Comparison of ENCODE assay signal across 15 cellular contexts in genomic region chr9:134554750-134555655, GRCh38.
DNase-seq lines count a peak whose midpoint lies in the region; ATAC-seq and TF ChIP-seq lines count a peak whose summit lies in the region.
"Had no signal": no experiment of that assay in that cellular context is flagged by ENCODE, and none has a peak within 500 bp of the region (broad histone marks: within the 10 kb centered on the region; RNA-seq: fewer than 3 reads in every experiment).

No MANE protein-coding gene starts in this region.

- no peaks in the 10 kb centered on the region for H3K9me3 Mint-ChIP-seq in mesothelial cell of epicardium
- no peaks in the 10 kb centered on the region for H3K9me3 Mint-ChIP-seq in endothelial cell (ENCODE audit: unreplicated experiment)
- H3K9me3 Mint-ChIP-seq: activated T-helper 17 cell treated with anti-CD3 and anti-CD28 coated beads, Interleukin-2, amount 50 U/mL, for 72 hours had no signal

- H3K4me1 Mint-ChIP-seq in mesothelial cell of epicardium, result peaks cover 44% of the 10 kb centered on the region
- H3K4me1 Mint-ChIP-seq in endothelial cell (ENCODE audit: unreplicated experiment), result peaks cover 5% of the 10 kb centered on the region

- H3K36me3 Mint-ChIP-seq in mesothelial cell of epicardium (no peaks in the 10 kb centered on the region), endothelial cell (ENCODE audit: low read depth, unreplicated experiment) (no peaks in the 10 kb centered on the region)
- H3K36me3 Mint-ChIP-seq: activated CD4-positive, alpha-beta memory T cell treated with anti-CD3 and anti-CD28 coated beads for 36 hours had no signal

- H3K4me3 ChIP-seq in fibroblast of the aortic adventitia (ENCODE audit: low read depth, low read length), result no peak overlapping the region
- H3K4me3 ChIP-seq: left lung had no signal

- peak overlapping the region; percentile 87 for H3K27ac Mint-ChIP-seq in mesothelial cell of epicardium
- no peak overlapping the region for H3K27ac Mint-ChIP-seq in endothelial cell (ENCODE audit: unreplicated experiment)
- H3K27ac Mint-ChIP-seq: activated CD4-positive, alpha-beta memory T cell treated with anti-CD3 and anti-CD28 coated beads for 36 hours; activated T-helper 17 cell treated with anti-CD3 and anti-CD28 coated beads, Interleukin-2, amount 50 U/mL, for 72 hours had no signal

- no peak for TF ChIP-seq CTCF in fibroblast of the aortic adventitia (IDR thresholded peaks at IDR 0.05; ENCODE audit: insufficient read depth, low read length)
- TF ChIP-seq CTCF in mesothelial cell of epicardium (IDR thresholded peaks at IDR 0.05; ENCODE audit: unreplicated experiment), result no peak
- no peak for TF ChIP-seq CTCF in endothelial cell (IDR thresholded peaks at IDR 0.05; ENCODE audit: unreplicated experiment)

- H3K27me3 Mint-ChIP-seq in mesothelial cell of epicardium (ENCODE audit: low read depth) (no peaks in the 10 kb centered on the region), endothelial cell (ENCODE audit: unreplicated experiment) (peaks cover 12% of the 10 kb centered on the region)

- no peak overlapping the region for H3K4me3 Mint-ChIP-seq in mesothelial cell of epicardium
- H3K4me3 Mint-ChIP-seq in endothelial cell (ENCODE audit: unreplicated experiment), result no peak overlapping the region
- H3K4me3 Mint-ChIP-seq: activated CD4-positive, alpha-beta memory T cell treated with anti-CD3 and anti-CD28 coated beads for 36 hours; activated T-helper 17 cell treated with anti-CD3 and anti-CD28 coated beads, Interleukin-2, amount 50 U/mL, for 72 hours had no signal

- DNase-seq in AG08395 (ENCODE audit: low spot score), result peak; percentile 67
- peak; percentile 45 for DNase-seq in M059J (ENCODE audit: low read depth)
- DNase-seq in fibroblast of the aortic adventitia (ENCODE audit: low read depth), result peak; percentile 61
- no peak for DNase-seq in mesothelial cell of epicardium (ENCODE audit: low spot score in 2 of 2, unreplicated experiment in 2 of 2)
- DNase-seq in DMS79 treated with DMSO at 0.1 percent for 48 hours (lab: John Stamatoyannopoulos, UW), result no peak
- DNase-seq in activated CD8-positive, alpha-beta memory T cell treated with anti-CD3 and anti-CD28 coated beads for 24 hours, result no peak
- DNase-seq in endothelial cell (ENCODE audit: low spot score), result no peak
- DNase-seq: activated CD4-positive, alpha-beta memory T cell treated with anti-CD3 and anti-CD28 coated beads for 36 hours; KBM-7; NCI-H1436; NCI-H510A; T1000 had no signal

- no peak for ATAC-seq in HG03342 (IDR thresholded peaks at IDR 0.05; ENCODE audit: unreplicated experiment)
- ATAC-seq: activated T-helper 17 cell treated with anti-CD3 and anti-CD28 coated beads, Interleukin-2, amount 50 U/mL, for 72 hours; left lung had no signal

Comparison
In these comparisons a context has a peak if more than half of its experiments do, and no peak if none do; other contexts are left out.
1. DNase-seq: peak in AG08395 (single experiment), M059J (single experiment) and fibroblast of the aortic adventitia (single experiment); none in mesothelial cell of epicardium (0 of 2), DMS79 treated with DMSO at 0.1 percent for 48 hours (single experiment), activated CD8-positive, alpha-beta memory T cell treated with anti-CD3 and anti-CD28 coated beads for 24 hours (single experiment) and endothelial cell (single experiment).